In the genomic region with DNA sequence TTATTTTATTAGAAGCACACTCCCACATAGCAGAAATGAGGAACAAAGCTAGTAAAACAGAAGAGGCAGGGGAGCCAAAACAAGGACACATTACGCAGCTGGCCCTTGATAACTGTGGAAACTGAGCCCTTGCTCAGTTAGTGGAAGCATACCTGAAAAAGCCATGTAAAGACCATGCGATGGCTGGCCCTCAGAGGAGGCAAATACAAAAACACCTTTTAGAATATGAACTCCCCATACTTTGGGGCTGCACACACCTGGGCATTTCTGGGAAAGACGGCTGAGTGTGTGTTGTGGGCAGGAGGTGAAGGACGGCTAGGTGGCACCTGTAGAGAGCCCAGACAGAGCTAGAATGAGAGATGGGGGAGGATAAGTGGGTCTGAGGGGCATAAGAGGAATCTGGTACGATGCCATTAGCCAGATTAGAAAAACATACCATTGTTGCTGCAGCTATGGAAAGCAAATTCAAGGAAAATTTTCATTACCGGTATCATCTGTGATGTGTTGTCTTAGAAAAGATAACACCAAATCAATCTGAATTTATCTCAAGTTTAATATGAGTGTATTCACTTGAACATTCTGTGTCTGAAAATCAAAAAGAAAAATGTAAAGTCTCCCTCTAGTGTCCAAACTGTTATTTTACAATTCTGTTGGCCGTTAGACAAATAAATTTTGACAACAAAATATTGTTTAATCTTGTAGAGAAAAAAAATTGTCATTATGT, we compare ENCODE assay signal across 10 cellular contexts. TPM values are rescaled to one million over a fixed set of nuclear protein-coding genes. Genes with fewer than 3 reads are reported as not detected.
DNase-seq lines count a peak whose midpoint lies in the region; ATAC-seq and TF ChIP-seq lines count a peak whose summit lies in the region.
"Had no signal": no experiment of that assay in that cellular context is flagged by ENCODE, and none has a peak within 500 bp of the region (broad histone marks: within the 10 kb centered on the region; RNA-seq: fewer than 3 reads in every experiment).

No MANE protein-coding gene starts in this region.

- H3K27ac Mint-ChIP-seq in nephron progenitor cell: no peak overlapping the region

- no peaks in the 10 kb centered on the region for H3K36me3 ChIP-seq in Loucy (ENCODE audit: insufficient read depth, low read length)

- H4K20me1 ChIP-seq in Loucy (ENCODE audit: insufficient read depth, low read length, poor library complexity, severe bottlenecking): no peaks in the 10 kb centered on the region

- H2AFZ ChIP-seq in Loucy (ENCODE audit: low read length): no peak overlapping the region

- no peaks in the 10 kb centered on the region for H3K9me3 ChIP-seq in Loucy (ENCODE audit: insufficient read depth, low read depth, low read length)

- H3K9ac ChIP-seq in Loucy (ENCODE audit: low read depth, low read length, poor library complexity, severe bottlenecking): no peak overlapping the region

- DNase-seq in GM03348 (ENCODE audit: low spot score) (peak; percentile 14), cardiac fibroblast (ENCODE audit: low read depth in 2 of 2) (peak; percentile 10 to 40), nephron progenitor cell (no peak), ureter (ENCODE audit: low spot score) (no peak), caudate nucleus (lab: John Stamatoyannopoulos, UW) (no peak)
- DNase-seq: stimulated activated CD4-positive, alpha-beta T cell treated with anti-CD3 and anti-CD28 coated beads, Interleukin-15, amount 100 ng/mL, for 24 hours had no signal

- no peaks in the 10 kb centered on the region for H3K27me3 Mint-ChIP-seq in nephron progenitor cell (ENCODE audit: low read depth, poor library complexity)

- H3K4me1 Mint-ChIP-seq in nephron progenitor cell: peaks cover 19% of the 10 kb centered on the region

- no peaks in the 10 kb centered on the region for H3K79me2 ChIP-seq in Loucy (ENCODE audit: insufficient read depth, low read length)

- no peak overlapping the region for H3K27ac ChIP-seq in caudate nucleus (ENCODE audit: low read depth, low read length)

- H3K9me2 ChIP-seq in Loucy (replicated peaks; ENCODE audit: low read depth, low read length): no peaks in the 10 kb centered on the region

- no peak for ATAC-seq in GM18867 (IDR thresholded peaks at IDR 0.05; ENCODE audit: unreplicated experiment)
- ATAC-seq in HG02970 (IDR thresholded peaks at IDR 0.05; ENCODE audit: low FRiP score, unreplicated experiment): no peak

- H3K4me3 Mint-ChIP-seq in nephron progenitor cell: no peak overlapping the region

- H3K4me2 ChIP-seq in Loucy (ENCODE audit: low read depth, low read length, poor library complexity, severe bottlenecking): no peak overlapping the region

- H3K36me3 Mint-ChIP-seq in nephron progenitor cell (ENCODE audit: low read depth): no peaks in the 10 kb centered on the region

- no peaks in the 10 kb centered on the region for H3F3A ChIP-seq in Loucy (ENCODE audit: low read depth)

- H3K9me3 Mint-ChIP-seq in nephron progenitor cell: peaks cover 17% of the 10 kb centered on the region

- TF ChIP-seq CTCF in Loucy (conservative IDR thresholded peaks at IDR 0.05; ENCODE audit: low read length) (peak; percentile 72), cardiac fibroblast (IDR thresholded peaks at IDR 0.05; ENCODE audit: low read depth, low read length) (peak; percentile 39), nephron progenitor cell (IDR thresholded peaks at IDR 0.05) (peak; percentile 45)

- H3K4me1 ChIP-seq in Loucy (ENCODE audit: insufficient read depth, low read length, poor library complexity, severe bottlenecking): no peaks in the 10 kb centered on the region

- H3K27me3 ChIP-seq in Loucy (ENCODE audit: insufficient read depth, low read length, poor library complexity, severe bottlenecking): no peaks in the 10 kb centered on the region

- H3K4me3 ChIP-seq in Loucy (ENCODE audit: low read length, poor library complexity, severe bottlenecking) (no peak overlapping the region), cardiac fibroblast (replicated peaks in 1 of 2; ENCODE audit: low read depth in 2 of 2, low read length in 2 of 2) (no peak overlapping the region)

RNA-seq across cellular contexts. Expression of a gene that starts 45.2 kb away (rescaled TPM):
- not detected for total RNA-seq in ureter
- total RNA-seq: LHCN-M2 had no signal

Comparison
In these comparisons a context has a peak if more than half of its experiments do, and no peak if none do; other contexts are left out.
1. DNase-seq: peak in GM03348 (single experiment) and cardiac fibroblast (2 of 2); none in nephron progenitor cell (single experiment), ureter (single experiment) and caudate nucleus (0 of 61).
2. Peak in every context shown above with its lines, with median percentiles within 50 percentile points of each other: CTCF ChIP-seq.